ENCODE assay signal across 7 cellular contexts in genomic region chr1:151510614-151510956, GRCh38. TPM values are rescaled to one million over a fixed set of nuclear protein-coding genes. Genes with fewer than 3 reads are reported as not detected.
DNase-seq lines count a peak whose midpoint lies in the region; ATAC-seq, FAIRE-seq and TF ChIP-seq lines count a peak whose summit lies in the region.

No MANE protein-coding gene starts in this region.

- H3K27ac ChIP-seq in HL-60 (replicated peaks) = no peak overlapping the region
- peak overlapping the region; percentile 79 to 96 (median 84) for H3K27ac ChIP-seq in stomach

- TF ChIP-seq POLR2A in stomach (IDR thresholded peaks at IDR 0.05) = no peak

- no peak for ATAC-seq in activated T-helper 17 cell treated with anti-CD3 and anti-CD28 coated beads, Interleukin-2, amount 50 U/mL, for 72 hours (replicated peaks)
- ATAC-seq in GM19324 (IDR thresholded peaks at IDR 0.05; ENCODE audit: low FRiP score, unreplicated experiment) = no peak

- TF ChIP-seq CTCF in HL-60 (IDR thresholded peaks at IDR 0.05; ENCODE audit: insufficient read depth, low read length) = no peak
- TF ChIP-seq CTCF in stomach (IDR thresholded peaks at IDR 0.05) = no peak
- no peak for TF ChIP-seq CTCF in D721Med (IDR thresholded peaks at IDR 0.05; ENCODE audit: insufficient read depth, missing control alignments)

- WGBS in stomach, 5 donors = 2 to 6% (median 4%) methylated on average over 10 of the region's 10 CpGs

- H3K27me3 ChIP-seq in HL-60 (ENCODE audit: insufficient read depth, poor library complexity, severe bottlenecking) = peaks cover 4% of the 10 kb centered on the region
- peaks cover 0 to 15% (median 0%) of the 10 kb centered on the region in 3 donors for H3K27me3 ChIP-seq in stomach

- H3K9me3 ChIP-seq in stomach = no peaks in the 10 kb centered on the region

- peaks cover 16 to 42% (median 34%) of the 10 kb centered on the region in 4 donors for H3K4me1 ChIP-seq in stomach

- H3K9me3 Mint-ChIP-seq in activated T-helper 17 cell treated with anti-CD3 and anti-CD28 coated beads, Interleukin-2, amount 50 U/mL, for 72 hours = no peaks in the 10 kb centered on the region
- no peaks in the 10 kb centered on the region for H3K9me3 Mint-ChIP-seq in immature natural killer cell

- H3K4me1 Mint-ChIP-seq in activated T-helper 17 cell treated with anti-CD3 and anti-CD28 coated beads, Interleukin-2, amount 50 U/mL, for 72 hours = peaks cover 15% of the 10 kb centered on the region
- H3K4me1 Mint-ChIP-seq in immature natural killer cell = peaks cover 18 to 23% of the 10 kb centered on the region in 2 donors

- intact Hi-C loops in stomach (cut with DNase I; ENCODE audit: low total_unique reads) = no loop called here

- no peaks in the 10 kb centered on the region for H3K36me3 ChIP-seq in stomach

- no peak for FAIRE-seq in D721Med (lab: Jason Lieb, UNC)

- H3K4me3 ChIP-seq in HL-60 (replicated peaks; ENCODE audit: insufficient read depth, low read length) = peak overlapping the region; percentile 58
- H3K4me3 ChIP-seq in stomach = peak overlapping the region; percentile 70 to 90 (median 76)

- H3K4me3 Mint-ChIP-seq in activated T-helper 17 cell treated with anti-CD3 and anti-CD28 coated beads, Interleukin-2, amount 50 U/mL, for 72 hours = peak overlapping the region; percentile 81
- H3K4me3 Mint-ChIP-seq in immature natural killer cell = peak overlapping the region; percentile 87 to 95 (median 94)

- no peak overlapping the region for H3K27ac Mint-ChIP-seq in activated T-helper 17 cell treated with anti-CD3 and anti-CD28 coated beads, Interleukin-2, amount 50 U/mL, for 72 hours
- peak overlapping the region; percentile 36 to 88 (median 84) for H3K27ac Mint-ChIP-seq in immature natural killer cell

- H3K27me3 Mint-ChIP-seq in activated T-helper 17 cell treated with anti-CD3 and anti-CD28 coated beads, Interleukin-2, amount 50 U/mL, for 72 hours = no peaks in the 10 kb centered on the region
- peaks cover 3 to 8% (median 3%) of the 10 kb centered on the region in 3 donors for H3K27me3 Mint-ChIP-seq in immature natural killer cell (ENCODE audit: low read depth in 3 of 3)

- no peak for TF ChIP-seq EP300 in stomach (IDR thresholded peaks at IDR 0.05)

- H3K36me3 Mint-ChIP-seq in activated T-helper 17 cell treated with anti-CD3 and anti-CD28 coated beads, Interleukin-2, amount 50 U/mL, for 72 hours (ENCODE audit: low read depth) = no peaks in the 10 kb centered on the region
- no peaks in the 10 kb centered on the region for H3K36me3 Mint-ChIP-seq in immature natural killer cell

- DNase-seq in HL-60 (ENCODE audit: low read depth in 1 of 2, low spot score in 1 of 2) (no peak), immature natural killer cell (no peak), stomach (no peak), D721Med (ENCODE audit: insufficient read length, low spot score) (no peak), DMS114 treated with DMSO at 0.1 percent for 48 hours (lab: John Stamatoyannopoulos, UW; ENCODE audit: unreplicated experiment) (no peak)

RNA-seq across cellular contexts. Expression of gene CGN, which starts 0.6 kb away (rescaled TPM):
- 1 to 10 TPM; 2.7 to 5.5 TPM for total RNA-seq in activated T-helper 17 cell treated with anti-CD3 and anti-CD28 coated beads, Interleukin-2, amount 50 U/mL, for 72 hours
- polyA plus RNA-seq in immature natural killer cell (under 1 TPM in 1 of 3 donors, not detected in 2; 0.87 TPM), stomach (10 to 100 TPM; 14.0 to 22.0 (median 21.2) TPM)
- 100 to 1,000 TPM in 3 of 5 donors, 10 to 100 TPM in 2; 21.4 to 137 (median 118) TPM for total RNA-seq in stomach

RNA-seq across cellular contexts. Expression of gene TUFT1, which starts 29.5 kb away (rescaled TPM):
- total RNA-seq in activated T-helper 17 cell treated with anti-CD3 and anti-CD28 coated beads, Interleukin-2, amount 50 U/mL, for 72 hours = 1 to 10 TPM; 3.7 to 5.8 TPM
- 1 to 10 TPM in 2 of 3 donors, under 1 TPM in 1; 0.83 to 4.2 (median 1.3) TPM for polyA plus RNA-seq in immature natural killer cell
- total RNA-seq in stomach = 10 to 100 TPM in 3 of 5 donors, 1 to 10 TPM in 2; 1.2 to 30.4 (median 13.9) TPM
- 10 to 100 TPM in 2 of 3 donors, 1 to 10 TPM in 1; 9.0 to 15.4 (median 10.8) TPM for polyA plus RNA-seq in stomach

RNA-seq across cellular contexts. Expression of gene POGZ, which starts 51.3 kb away (rescaled TPM):
- total RNA-seq in activated T-helper 17 cell treated with anti-CD3 and anti-CD28 coated beads, Interleukin-2, amount 50 U/mL, for 72 hours = 10 to 100 TPM; 87.5 to 93.4 TPM
- polyA plus RNA-seq in immature natural killer cell (1 to 10 TPM; 3.8 to 8.5 (median 6.7) TPM), stomach (10 to 100 TPM in 2 of 3 donors, 1 to 10 TPM in 1; 7.3 to 18.0 (median 12.1) TPM)
- total RNA-seq in stomach = 100 to 1,000 TPM in 2 of 5 donors, 10 to 100 TPM in 3; 17.4 to 124 (median 85.8) TPM
